In genomic region chr12:5872745-5873144, GRCh38 we compare ENCODE assay signal across 12 cellular contexts.
DNase-seq lines count a peak whose midpoint lies in the region; ATAC-seq and TF ChIP-seq lines count a peak whose summit lies in the region.
"Had no signal": no experiment of that assay in that cellular context is flagged by ENCODE, and none has a peak within 500 bp of the region (broad histone marks: within the 10 kb centered on the region; RNA-seq: fewer than 3 reads in every experiment).

No MANE protein-coding gene starts in this region.

- TF ChIP-seq CTCF in AG10803 (conservative IDR thresholded peaks at IDR 0.05; ENCODE audit: low read length), result peak; percentile 70

- ATAC-seq in GM21529 (IDR thresholded peaks at IDR 0.05; ENCODE audit: unreplicated experiment), result no peak

- no peak overlapping the region for H3K4me3 ChIP-seq in AG10803 (ENCODE audit: low read length)
- H3K4me3 ChIP-seq: cardiac muscle cell, psoas muscle had no signal

- peak; percentile 35 for DNase-seq in AG10803 (ENCODE audit: low read depth)
- peak; percentile 37 for DNase-seq in H4 (ENCODE audit: low spot score)
- peak; percentile 27 for DNase-seq in RPMI7951 (ENCODE audit: low read depth)
- DNase-seq in iPS-NIHi11 (ENCODE audit: low spot score), result peak; percentile 42
- no peak for DNase-seq in 8988T
- no peak for DNase-seq in activated gamma-delta T cell treated with Interleukin-2 at 50 U/mL for 16 hours
- DNase-seq in NCI-H2081 (lab: John Stamatoyannopoulos, UW), result no peak
- DNase-seq: activated CD4-positive, alpha-beta T cell treated with anti-CD3 and anti-CD28 coated beads for 1 hour; NCI-H345; psoas muscle had no signal

Comparison
In these comparisons a context has a peak if more than half of its experiments do, and no peak if none do; other contexts are left out.
1. DNase-seq: peak in AG10803 (single experiment), H4 (single experiment), RPMI7951 (single experiment) and iPS-NIHi11 (single experiment); none in 8988T (single experiment), activated gamma-delta T cell treated with Interleukin-2 at 50 U/mL for 16 hours (single experiment) and NCI-H2081 (0 of 2).